ENCODE assay signal across 1 cellular context in genomic region chr5:16735092-16735970, GRCh38.
TF ChIP-seq lines count a peak whose summit lies in the region.

No MANE protein-coding gene starts in this region.

TF ChIP-seq in IMR-90, 13 proteins besides CTCF, POLR2A, EP300 and RAD21:
- TF ChIP-seq FOS (IDR thresholded peaks at IDR 0.05; ENCODE audit: low read depth, low read length) (no peak), RCOR1 (IDR thresholded peaks at IDR 0.05; ENCODE audit: insufficient replicate concordance, low read length) (no peak), CHD1 (IDR thresholded peaks at IDR 0.05; ENCODE audit: low read depth, low read length) (no peak), NFE2L2 (IDR thresholded peaks at IDR 0.05; ENCODE audit: low read depth, low read length) (no peak), BHLHE40 (IDR thresholded peaks at IDR 0.05; ENCODE audit: low read depth, low read length) (no peak), CEBPB (IDR thresholded peaks at IDR 0.05; ENCODE audit: low read depth, low read length) (no peak), RFX5 (IDR thresholded peaks at IDR 0.05; ENCODE audit: low read depth, low read length) (no peak)
- TF ChIP-seq, protein P1, sequence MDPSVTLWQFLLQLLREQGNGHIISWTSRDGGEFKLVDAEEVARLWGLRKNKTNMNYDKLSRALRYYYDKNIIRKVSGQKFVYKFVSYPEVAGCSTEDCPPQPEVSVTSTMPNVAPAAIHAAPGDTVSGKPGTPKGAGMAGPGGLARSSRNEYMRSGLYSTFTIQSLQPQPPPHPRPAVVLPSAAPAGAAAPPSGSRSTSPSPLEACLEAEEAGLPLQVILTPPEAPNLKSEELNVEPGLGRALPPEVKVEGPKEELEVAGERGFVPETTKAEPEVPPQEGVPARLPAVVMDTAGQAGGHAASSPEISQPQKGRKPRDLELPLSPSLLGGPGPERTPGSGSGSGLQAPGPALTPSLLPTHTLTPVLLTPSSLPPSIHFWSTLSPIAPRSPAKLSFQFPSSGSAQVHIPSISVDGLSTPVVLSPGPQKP (IDR thresholded peaks at IDR 0.05; ENCODE audit: borderline replicate concordance, low read depth, low read length) = no peak
